ENCODE assay signal across 13 cellular contexts in genomic region chr13:75486146-75486545, GRCh38. TPM values are rescaled to one million over a fixed set of nuclear protein-coding genes. Genes with fewer than 3 reads are reported as not detected.
DNase-seq lines count a peak whose midpoint lies in the region; ATAC-seq, FAIRE-seq and TF ChIP-seq lines count a peak whose summit lies in the region.
"Had no signal": no experiment of that assay in that cellular context is flagged by ENCODE, and none has a peak within 500 bp of the region (broad histone marks: within the 10 kb centered on the region; RNA-seq: fewer than 3 reads in every experiment).

No MANE protein-coding gene starts in this region.

- H3K4me3 Mint-ChIP-seq in activated naive CD4-positive, alpha-beta T cell treated with anti-CD3 and anti-CD28 coated beads for 36 hours, result no peak overlapping the region
- H3K4me3 Mint-ChIP-seq: CD14-positive monocyte had no signal

- BruUV-seq in K562 (replicated peaks; lab: Mats Ljungman, UMichigan), result no TSS peak

- peaks cover 8% of the 10 kb centered on the region for H3K4me1 Mint-ChIP-seq in activated naive CD4-positive, alpha-beta T cell treated with anti-CD3 and anti-CD28 coated beads for 36 hours (ENCODE audit: low read depth)

- no peak for TF ChIP-seq EP300 in K562 (IDR thresholded peaks at IDR 0.05; ENCODE audit: low read length)

- H3K9me1 ChIP-seq in K562 (ENCODE audit: control insufficient read depth, insufficient read depth, low read length), result no peaks in the 10 kb centered on the region

- H3K9ac ChIP-seq in K562 (ENCODE audit: insufficient read depth in 1 of 2, low read depth in 2 of 2, low read length in 2 of 2), result no peak overlapping the region
- no peak overlapping the region for H3K9ac ChIP-seq in trophoblast cell (ENCODE audit: low read length)

- H3K14ac ChIP-seq in trophoblast cell (ENCODE audit: low read length), result peak overlapping the region; percentile 13

- no peak overlapping the region for H3K4me3 ChIP-seq in K562
- no peak overlapping the region for H3K4me3 ChIP-seq in trophoblast cell (ENCODE audit: low read depth, low read length)
- H3K4me3 ChIP-seq: gastrocnemius medialis had no signal

- H3K27me3 ChIP-seq in K562 (ENCODE audit: control insufficient read depth in 2 of 2, insufficient read depth in 2 of 2, low read length in 2 of 2) (no peaks in the 10 kb centered on the region), trophoblast cell (ENCODE audit: insufficient read depth, low read length) (no peaks in the 10 kb centered on the region)
- H3K27me3 ChIP-seq: gastrocnemius medialis had no signal

- DNase-seq in GDM1 (lab: John Stamatoyannopoulos, UW) (peak; percentile 35), KBM-7 (peak; percentile 16), K562 (ENCODE audit: extremely low read depth in 1 of 4, low spot score in 3 of 4) (peak in 1 of 4 experiments; percentile 17), trophoblast cell (no peak), NCI-H1417 treated with DMSO at 0.1 percent for 48 hours (lab: John Stamatoyannopoulos, UW) (no peak)
- no peak for DNase-seq in activated naive CD4-positive, alpha-beta T cell treated with anti-CD3 and anti-CD28 coated beads for 36 hours
- DNase-seq: gastrocnemius medialis, NCI-H524 treated with DMSO at 0.1 percent for 48 hours, posterior cingulate gyrus had no signal

- H4K12ac ChIP-seq in trophoblast cell (ENCODE audit: low read depth, low read length), result no peak overlapping the region

- CTCF ChIA-PET in K562 (lab: Yijun Ruan, JAX; ENCODE audit: low intra/inter-chr PET ratio), result no interaction called here
- CTCF ChIA-PET in activated naive CD4-positive, alpha-beta T cell treated with anti-CD3 and anti-CD28 coated beads for 36 hours (lab: Charles Lee), result interaction anchor here (0.5 to 1.0 kb wide), 2 partner anchors 263 to 1036 kb away, joined by 3 read pairs; no protein-coding TSS in a partner anchor

- H3K4me2 ChIP-seq in K562 (ENCODE audit: insufficient read depth, low read length) (no peak overlapping the region), trophoblast cell (ENCODE audit: low read length) (no peak overlapping the region)

- intact Hi-C loops in K562 (cut with micrococcal nuclease), result loop anchor here (10.0 kb wide), 1 partner anchor 179 kb away; no protein-coding TSS in a partner anchor
- intact Hi-C loops in activated naive CD4-positive, alpha-beta T cell treated with anti-CD3 and anti-CD28 coated beads for 36 hours (cut with micrococcal nuclease), result loop anchor here (10.0 kb wide), 1 partner anchor 1399 kb away; the partner anchor contains the start of gene KCTD12

- no peak overlapping the region for H2AFZ ChIP-seq in K562 (ENCODE audit: low read depth, low read length)
- H2AFZ ChIP-seq in trophoblast cell (ENCODE audit: insufficient read depth, low read length, poor library complexity), result no peak overlapping the region

- peaks cover 6% of the 10 kb centered on the region for H3K79me1 ChIP-seq in trophoblast cell (ENCODE audit: low read length)

- peak overlapping the region; percentile 18 for H2BK120ac ChIP-seq in trophoblast cell (ENCODE audit: insufficient read depth, low read length, poor library complexity)

- peak overlapping the region; percentile 8 for H2BK12ac ChIP-seq in trophoblast cell (ENCODE audit: low read length)

- TF ChIP-seq POLR2A in K562 (conservative IDR thresholded peaks at IDR 0.05), result no peak

- POLR2A ChIA-PET in K562 (lab: Yijun Ruan, JAX), result no interaction called here

- no peak for TF ChIP-seq RAD21 in K562 (CRISPR knock-in tag; conservative IDR thresholded peaks at IDR 0.05 in 1 of 2, IDR thresholded peaks at IDR 0.05 in 1 of 2)

- peak; percentile 42 for FAIRE-seq in K562 (lab: Jason Lieb, UNC)
- FAIRE-seq: G401.6, GM19239 had no signal

- H3K36me3 ChIP-seq in K562 (ENCODE audit: control insufficient read depth, insufficient read depth, low read length), result no peaks in the 10 kb centered on the region
- no peaks in the 10 kb centered on the region for H3K36me3 ChIP-seq in trophoblast cell (ENCODE audit: control insufficient read depth in 1 of 2, insufficient read depth in 2 of 2, low read length in 2 of 2)
- H3K36me3 ChIP-seq: gastrocnemius medialis had no signal

- WGBS in K562 (ENCODE audit: insufficient coverage, low coverage, missing lambda C conversion rate), result 7% methylated on average over 2 of the region's 2 CpGs
- WGBS in trophoblast cell (ENCODE audit: extremely low coverage, insufficient coverage, insufficient read length), result no CpG with 5 or more reads among the region's 2 CpGs

- peak overlapping the region; percentile 77 for H4K91ac ChIP-seq in trophoblast cell (ENCODE audit: low read depth, low read length)

- TF ChIP-seq CTCF in K562 (IDR thresholded peaks at IDR 0.05 in 2 of 3, conservative IDR thresholded peaks at IDR 0.05 in 1 of 3; ENCODE audit: insufficient read depth in 2 of 3, low read depth in 1 of 3, low read length in 3 of 3), result no peak

- H3K9me3 Mint-ChIP-seq in activated naive CD4-positive, alpha-beta T cell treated with anti-CD3 and anti-CD28 coated beads for 36 hours, result no peaks in the 10 kb centered on the region

- H3K9me3 ChIP-seq in K562 (replicated peaks; ENCODE audit: control insufficient read depth, insufficient read depth, low read depth, low read length) (no peaks in the 10 kb centered on the region), trophoblast cell (ENCODE audit: insufficient read depth, low read depth, low read length) (no peaks in the 10 kb centered on the region)
- H3K9me3 ChIP-seq: gastrocnemius medialis had no signal

- peaks cover 0 to 14% of the 10 kb centered on the region in 2 experiments; a peak in 2 of 5 replicates for H3K4me1 ChIP-seq in K562 (replicated peaks in 1 of 2; ENCODE audit: control insufficient read depth in 2 of 2, insufficient read depth in 2 of 2, low read length in 2 of 2)
- H3K4me1 ChIP-seq in trophoblast cell (ENCODE audit: control insufficient read depth in 1 of 2, insufficient read depth in 2 of 2, low read length in 2 of 2), result peaks cover 3 to 7% of the 10 kb centered on the region in 2 experiments

- H3K23ac ChIP-seq in trophoblast cell (ENCODE audit: low read length), result no peak overlapping the region

- in situ Hi-C loops in KBM-7 (cut with MboI; ENCODE audit: low pct_unique_long_range_greater_than_20kb, low sequenced_read_pairs), result no loop called here
- in situ Hi-C loops in K562 (cut with MboI), result no loop called here

- H2BK5ac ChIP-seq in trophoblast cell (ENCODE audit: low read depth, low read length, poor library complexity), result no peak overlapping the region

- no peaks in the 10 kb centered on the region for H3K36me3 Mint-ChIP-seq in activated naive CD4-positive, alpha-beta T cell treated with anti-CD3 and anti-CD28 coated beads for 36 hours (ENCODE audit: low read depth)
- H3K36me3 Mint-ChIP-seq: CD14-positive monocyte had no signal

- peak overlapping the region; percentile 69 for H2AK5ac ChIP-seq in trophoblast cell (ENCODE audit: low read length)

- H3K79me2 ChIP-seq in K562 (ENCODE audit: control insufficient read depth, insufficient read depth, low read length) (peaks cover 3% of the 10 kb centered on the region; the same call in 2 of the 3 replicates), trophoblast cell (ENCODE audit: control insufficient read depth, insufficient read depth, low read length, poor library complexity) (no peaks in the 10 kb centered on the region)

- H3K18ac ChIP-seq in trophoblast cell (ENCODE audit: low read length), result no peak overlapping the region

- no peak overlapping the region for H3K27ac ChIP-seq in K562 (ENCODE audit: extremely low read depth, low read depth, low read length)
- no peak overlapping the region for H3K27ac ChIP-seq in trophoblast cell (ENCODE audit: low read depth, low read length)
- H3K27ac ChIP-seq: gastrocnemius medialis had no signal

- H3K27me3 Mint-ChIP-seq in activated naive CD4-positive, alpha-beta T cell treated with anti-CD3 and anti-CD28 coated beads for 36 hours (ENCODE audit: low read depth), result peaks cover 30% of the 10 kb centered on the region

- H4K8ac ChIP-seq in trophoblast cell (ENCODE audit: low read depth, low read length), result peak overlapping the region; percentile 66

- ATAC-seq in K562 (0 out of 3 replicates have a peak, but pooled peaks have one; percentile 12), GM19463 (IDR thresholded peaks at IDR 0.05; ENCODE audit: unreplicated experiment) (no peak)
- ATAC-seq: gastrocnemius medialis had no signal

- H3K4ac ChIP-seq in trophoblast cell (ENCODE audit: low read depth, low read length), result no peak overlapping the region

- no peak overlapping the region for H3K27ac Mint-ChIP-seq in activated naive CD4-positive, alpha-beta T cell treated with anti-CD3 and anti-CD28 coated beads for 36 hours
- H3K27ac Mint-ChIP-seq: CD14-positive monocyte had no signal

- H4K20me1 ChIP-seq in K562 (replicated peaks; ENCODE audit: control insufficient read depth, insufficient read depth, low read length), result no peaks in the 10 kb centered on the region

RNA-seq across cellular contexts. Expression of gene TBC1D4, which starts 4.2 kb away (rescaled TPM):
- 4.4 and 10.2 TPM in 2 replicates for total RNA-seq in K562 (2011; cell fraction: chromatin; rRNA removed; ENCODE audit: low replicate concordance)
- total RNA-seq in K562 (2011; cell fraction: nucleolus; rRNA removed), result 3.3 and 5.4 TPM in 2 replicates
- total RNA-seq in K562 (2011; cell fraction: nucleoplasm; rRNA removed), result 4.2 and 4.5 TPM in 2 replicates
- 6.4 and 8.5 TPM in 2 replicates for total RNA-seq in K562 (2014; rRNA removed)
- 8.7 and 9.1 TPM in 2 replicates for total RNA-seq in K562 (2014; rRNA removed; fragmentation: Illumina TruSeq; extraction: Trizol)
- total RNA-seq in K562 (2015; rRNA removed; fragmentation: Illumina TruSeq; extraction: Trizol), result 8.0 and 8.9 TPM in 2 replicates
- 10.7 and 12.3 TPM in 2 replicates for total RNA-seq in K562 (2021)
- 2.2 and 7.0 TPM in 2 replicates for polyA plus RNA-seq in K562 (2011; rRNA removed)
- polyA plus RNA-seq in K562 (2011; cell fraction: cytosol; rRNA removed), result 0.84 and 3.8 TPM in 2 replicates
- polyA plus RNA-seq in K562 (2011; cell fraction: nucleus; rRNA removed), result 2.0 and 9.5 TPM in 2 replicates
- polyA plus RNA-seq in K562 (2012), result 3.3 and 5.5 TPM in 2 replicates
- 8.0 and 10.0 TPM in 2 replicates for polyA plus RNA-seq in K562 (2014; fragmentation: Illumina TruSeq; extraction: Trizol)
- 1 to 10 TPM; 2.8 to 2.9 TPM for polyA plus RNA-seq in K562 (2014; fragmentation: Nextera tagmentation; extraction: Ambion mirVana)
- polyA plus RNA-seq in K562 (2014; rRNA removed), result 5.5 and 6.4 TPM in 2 replicates
- 2.5 and 13.1 TPM in 2 replicates for polyA minus RNA-seq in K562 (2011; rRNA and poly(A)+ RNA removed)
- polyA minus RNA-seq in K562 (2011; cell fraction: cytosol; rRNA and poly(A)+ RNA removed), result 2.1 and 8.5 TPM in 2 replicates
- polyA minus RNA-seq in K562 (2011; cell fraction: nucleus; rRNA and poly(A)+ RNA removed), result 1.6 and 4.8 TPM in 2 replicates
- polyA plus RNA-seq in trophoblast cell (2013), result 4.1 and 4.4 TPM in 2 replicates
- total RNA-seq in activated naive CD4-positive, alpha-beta T cell treated with anti-CD3 and anti-CD28 coated beads for 36 hours, result 10 to 100 TPM; 13.4 to 19.7 TPM

RNA-seq across cellular contexts. Expression of gene COMMD6, which starts 51.5 kb away (rescaled TPM):
- total RNA-seq in K562 (2011; cell fraction: chromatin; rRNA removed; ENCODE audit: low replicate concordance), result 4.0 and 10.8 TPM in 2 replicates
- total RNA-seq in K562 (2011; cell fraction: nucleolus; rRNA removed), result 7.1 and 9.5 TPM in 2 replicates
- 15.0 and 29.1 TPM in 2 replicates for total RNA-seq in K562 (2011; cell fraction: nucleoplasm; rRNA removed)
- total RNA-seq in K562 (2014; rRNA removed) (27.2 and 32.6 TPM in 2 replicates), K562 (2014; rRNA removed; fragmentation: Illumina TruSeq; extraction: Trizol) (65.8 and 66.8 TPM in 2 replicates), K562 (2015; rRNA removed; fragmentation: Illumina TruSeq; extraction: Trizol) (63.4 and 65.0 TPM in 2 replicates), K562 (2021) (43.3 and 49.0 TPM in 2 replicates)
- polyA plus RNA-seq in K562 (2011; rRNA removed) (99.5 and 116 TPM in 2 replicates), K562 (2014; fragmentation: Illumina TruSeq; extraction: Trizol) (44.5 and 48.5 TPM in 2 replicates), K562 (2014; fragmentation: Nextera tagmentation; extraction: Ambion mirVana) (100 to 1,000 TPM; 111 to 112 TPM), K562 (2014; rRNA removed) (47.6 TPM in 2 replicates)
- polyA plus RNA-seq in K562 (2011; cell fraction: cytosol; rRNA removed), result 13.6 and 16.7 TPM in 2 replicates
- polyA plus RNA-seq in K562 (2011; cell fraction: nucleus; rRNA removed), result 15.3 and 28.1 TPM in 2 replicates
- polyA plus RNA-seq in K562 (2012), result 105 and 123 TPM in 2 replicates
- polyA minus RNA-seq in K562 (2011; rRNA and poly(A)+ RNA removed), result 6.9 and 7.4 TPM in 2 replicates
- 2.4 and 6.3 TPM in 2 replicates for polyA minus RNA-seq in K562 (2011; cell fraction: cytosol; rRNA and poly(A)+ RNA removed)
- polyA minus RNA-seq in K562 (2011; cell fraction: nucleus; rRNA and poly(A)+ RNA removed), result 3.0 and 8.1 TPM in 2 replicates
- 187 TPM in 2 replicates for polyA plus RNA-seq in trophoblast cell (2013)
- 100 to 1,000 TPM in 1 of 2 experiments, 10 to 100 TPM in 1; 95.4 to 105 TPM for total RNA-seq in activated naive CD4-positive, alpha-beta T cell treated with anti-CD3 and anti-CD28 coated beads for 36 hours

Comparison
In these comparisons a context has a peak if more than half of its experiments do, and no peak if none do; other contexts are left out.
1. DNase-seq: peak in GDM1 (single experiment) and KBM-7 (single experiment); none in trophoblast cell (0 of 2), NCI-H1417 treated with DMSO at 0.1 percent for 48 hours (single experiment) and activated naive CD4-positive, alpha-beta T cell treated with anti-CD3 and anti-CD28 coated beads for 36 hours (single experiment).